In genomic region chr19:49430678-49431329, GRCh38 we compare ENCODE assay signal across 10 cellular contexts. TPM values are rescaled to one million over a fixed set of nuclear protein-coding genes. Genes with fewer than 3 reads are reported as not detected.
DNase-seq lines count a peak whose midpoint lies in the region; ATAC-seq and TF ChIP-seq lines count a peak whose summit lies in the region.
"Had no signal": no experiment of that assay in that cellular context is flagged by ENCODE, and none has a peak within 500 bp of the region (broad histone marks: within the 10 kb centered on the region; RNA-seq: fewer than 3 reads in every experiment).

No MANE protein-coding gene starts in this region.

- H3K9me3 Mint-ChIP-seq in natural killer cell treated with Interleukin-12 subunit alpha and Interleukin-12 subunit beta and Interleukin-15 and Interleukin-18, amount 100 ng/mL, for 72 hours = no peaks in the 10 kb centered on the region

- no peak overlapping the region for H3K4me2 ChIP-seq in PC-3 (ENCODE audit: low read length)

- no peaks in the 10 kb centered on the region for H3K9me2 ChIP-seq in PC-3 (replicated peaks; ENCODE audit: low read length)

- no peak overlapping the region for H3K27ac Mint-ChIP-seq in natural killer cell treated with Interleukin-12 subunit alpha and Interleukin-12 subunit beta and Interleukin-15 and Interleukin-18, amount 100 ng/mL, for 72 hours

- H3F3A ChIP-seq in PC-3 (ENCODE audit: low read length, unreplicated experiment) = no peaks in the 10 kb centered on the region

- POLR2A ChIA-PET in PC-3 (lab: Charles Lee; ENCODE audit: unreplicated experiment) = no interaction called here

- H3K9ac ChIP-seq in PC-3 (ENCODE audit: low read length) = no peak overlapping the region

- no peaks in the 10 kb centered on the region for H3K36me3 ChIP-seq in PC-3 (ENCODE audit: low read depth, low read length)

- BruUV-seq in PC-3 (replicated peaks; lab: Mats Ljungman, UMichigan) = no TSS peak

- H3K4me1 Mint-ChIP-seq in natural killer cell treated with Interleukin-12 subunit alpha and Interleukin-12 subunit beta and Interleukin-15 and Interleukin-18, amount 100 ng/mL, for 72 hours (ENCODE audit: low read depth in 2 of 2) = peaks cover 33 to 37% of the 10 kb centered on the region in 2 donors

- no peaks in the 10 kb centered on the region for H3K9me3 ChIP-seq in PC-3 (ENCODE audit: low read length)

- H3K4me1 ChIP-seq in PC-3 (ENCODE audit: insufficient read depth, low read length) = 0 out of 2 replicates have a peak, but pooled peaks cover 8% of the 10 kb centered on the region

- peak; percentile 34 for TF ChIP-seq CTCF in AG09309 (IDR thresholded peaks at IDR 0.05; ENCODE audit: control insufficient read depth, insufficient read depth, low read depth, low read length, missing control alignments)
- peak; percentile 45 for TF ChIP-seq CTCF in GM10266 (IDR thresholded peaks at IDR 0.05; ENCODE audit: control insufficient read depth, insufficient read depth, low read depth, missing control alignments)
- peak; percentile 46; the same call in 1 of the 2 replicates for TF ChIP-seq CTCF in PC-3 (conservative IDR thresholded peaks at IDR 0.05; ENCODE audit: low read depth, low read length)
- TF ChIP-seq CTCF in fibroblast of pulmonary artery (IDR thresholded peaks at IDR 0.05; ENCODE audit: low read length, missing control alignments) = peak; percentile 19

- intact Hi-C loops in PC-3 (cut with micrococcal nuclease) = no loop called here

- H3K79me2 ChIP-seq in PC-3 (ENCODE audit: low read length) = no peaks in the 10 kb centered on the region

- H3K4me3 ChIP-seq in AG09309 (ENCODE audit: control insufficient read depth, low read depth, low read length) = no peak overlapping the region
- H3K4me3 ChIP-seq in PC-3 (ENCODE audit: low read length) = no peak overlapping the region
- H3K4me3 ChIP-seq in fibroblast of pulmonary artery (replicated peaks; ENCODE audit: low read depth, low read length) = no peak overlapping the region
- H3K4me3 ChIP-seq: lung had no signal

- H3K27me3 Mint-ChIP-seq in natural killer cell treated with Interleukin-12 subunit alpha and Interleukin-12 subunit beta and Interleukin-15 and Interleukin-18, amount 100 ng/mL, for 72 hours = peaks cover 58 to 81% of the 10 kb centered on the region in 2 donors

- peaks cover 31% of the 10 kb centered on the region for H3K27me3 ChIP-seq in PC-3 (ENCODE audit: low read length)

- no peak overlapping the region for H3K27ac ChIP-seq in PC-3 (ENCODE audit: low read length)

- CTCF ChIA-PET in PC-3 (lab: Charles Lee) = no interaction called here

- no peak for ATAC-seq in PC-3
- ATAC-seq in GM21390 (IDR thresholded peaks at IDR 0.05; ENCODE audit: unreplicated experiment) = no peak
- no peak for ATAC-seq in HG03460 (IDR thresholded peaks at IDR 0.05; ENCODE audit: unreplicated experiment)
- ATAC-seq in natural killer cell treated with Interleukin-12 subunit alpha and Interleukin-12 subunit beta and Interleukin-15 and Interleukin-18, amount 100 ng/mL, for 72 hours = no peak

- peaks cover 15% of the 10 kb centered on the region for H3K36me3 Mint-ChIP-seq in natural killer cell treated with Interleukin-12 subunit alpha and Interleukin-12 subunit beta and Interleukin-15 and Interleukin-18, amount 100 ng/mL, for 72 hours

- no peaks in the 10 kb centered on the region for H4K20me1 ChIP-seq in PC-3 (ENCODE audit: low read length)

- H2AFZ ChIP-seq in PC-3 (ENCODE audit: low read length) = no peak overlapping the region

- DNase-seq in AG09309 (ENCODE audit: low read depth) (no peak), GM10266 (ENCODE audit: extremely low spot score) (no peak), PC-3 (no peak), fibroblast of pulmonary artery (ENCODE audit: low read depth) (no peak), amniotic stem cell (lab: John Stamatoyannopoulos, UW) (no peak)
- no peak for DNase-seq in natural killer cell treated with Interleukin-12 subunit alpha and Interleukin-12 subunit beta and Interleukin-15 and Interleukin-18, amount 100 ng/mL, for 72 hours (ENCODE audit: low spot score)

- no peak overlapping the region for H3K4me3 Mint-ChIP-seq in natural killer cell treated with Interleukin-12 subunit alpha and Interleukin-12 subunit beta and Interleukin-15 and Interleukin-18, amount 100 ng/mL, for 72 hours

RNA-seq across cellular contexts. Expression of gene GFY, which starts 5.6 kb away (rescaled TPM):
- not detected in 2 replicates for total RNA-seq in PC-3 (2014; rRNA removed)
- not detected for total RNA-seq in natural killer cell treated with Interleukin-12 subunit alpha and Interleukin-12 subunit beta and Interleukin-15 and Interleukin-18, amount 100 ng/mL, for 72 hours
- total RNA-seq: lung, RPMI7951 had no signal

RNA-seq across cellular contexts. Expression of gene PTH2, which starts 7.6 kb away (rescaled TPM):
- total RNA-seq in PC-3 (2014; rRNA removed) = not detected in 2 replicates
- not detected for total RNA-seq in natural killer cell treated with Interleukin-12 subunit alpha and Interleukin-12 subunit beta and Interleukin-15 and Interleukin-18, amount 100 ng/mL, for 72 hours
- total RNA-seq: lung, RPMI7951 had no signal

RNA-seq across cellular contexts. Expression of gene SLC17A7, which starts 10.5 kb away (rescaled TPM):
- 0.11 TPM in 1 of 2 replicates, not detected in the other for total RNA-seq in PC-3 (2014; rRNA removed)
- not detected for total RNA-seq in natural killer cell treated with Interleukin-12 subunit alpha and Interleukin-12 subunit beta and Interleukin-15 and Interleukin-18, amount 100 ng/mL, for 72 hours

RNA-seq across cellular contexts. Expression of gene PIH1D1, which starts 20.8 kb away (rescaled TPM):
- 171 and 200 TPM in 2 replicates for total RNA-seq in PC-3 (2014; rRNA removed)
- total RNA-seq in natural killer cell treated with Interleukin-12 subunit alpha and Interleukin-12 subunit beta and Interleukin-15 and Interleukin-18, amount 100 ng/mL, for 72 hours = 100 to 1,000 TPM; 110 to 170 TPM

RNA-seq across cellular contexts. Expression of gene ALDH16A1, which starts 22.2 kb away (rescaled TPM):
- total RNA-seq in PC-3 (2014; rRNA removed) = not detected in 2 replicates
- 10 to 100 TPM; 29.0 to 65.2 TPM for total RNA-seq in natural killer cell treated with Interleukin-12 subunit alpha and Interleukin-12 subunit beta and Interleukin-15 and Interleukin-18, amount 100 ng/mL, for 72 hours
